18 cellular contexts compared by ENCODE assay signal in genomic region chr7:90832726-90833125, GRCh38.
DNase-seq lines count a peak whose midpoint lies in the region; ATAC-seq and TF ChIP-seq lines count a peak whose summit lies in the region.
"Had no signal": no experiment of that assay in that cellular context is flagged by ENCODE, and none has a peak within 500 bp of the region (broad histone marks: within the 10 kb centered on the region; RNA-seq: fewer than 3 reads in every experiment).

No MANE protein-coding gene starts in this region.

- no peak overlapping the region for H3K27ac Mint-ChIP-seq in stimulated activated naive B cell treated with anti-CD40 and anti-IgM and Interleukin-4, amounts not matched to agents 10 μg/mL and 1 μg/mL and 100 μg/mL, for 72 hours
- H3K27ac Mint-ChIP-seq: CD4-positive, alpha-beta T cell; HFFc6 had no signal

- peaks cover 29 to 30% of the 10 kb centered on the region in 2 donors for H3K4me1 Mint-ChIP-seq in stimulated activated naive B cell treated with anti-CD40 and anti-IgM and Interleukin-4, amounts not matched to agents 10 μg/mL and 1 μg/mL and 100 μg/mL, for 72 hours

- H3K27ac ChIP-seq in heart left ventricle (no peak overlapping the region), right atrium auricular region (no peak overlapping the region)
- H3K27ac ChIP-seq: 22Rv1, A549, C4-2B had no signal

- H3K4me3 Mint-ChIP-seq in stimulated activated naive B cell treated with anti-CD40 and anti-IgM and Interleukin-4, amounts not matched to agents 10 μg/mL and 1 μg/mL and 100 μg/mL, for 72 hours, result no peak overlapping the region
- H3K4me3 Mint-ChIP-seq: CD4-positive, alpha-beta T cell; HFFc6 had no signal

- DNase-seq in NCI-H82 (lab: John Stamatoyannopoulos, UW) (peak; percentile 13), NCI-H82 treated with DMSO at 0.1 percent for 48 hours (lab: John Stamatoyannopoulos, UW; ENCODE audit: unreplicated experiment) (no peak), heart left ventricle (no peak), right atrium auricular region (ENCODE audit: low spot score) (no peak), NCI-H524 treated with DMSO at 0.1 percent for 48 hours (lab: John Stamatoyannopoulos, UW) (no peak)
- DNase-seq in stimulated activated naive B cell treated with anti-CD40 and anti-IgM and Interleukin-4, amounts not matched to agents 10 μg/mL and 1 μg/mL and 100 μg/mL, for 72 hours, result no peak
- DNase-seq: AML-193; Caco-2; CD4-positive, alpha-beta T cell; GOT3; H7 had no signal

- H3K36me3 Mint-ChIP-seq in stimulated activated naive B cell treated with anti-CD40 and anti-IgM and Interleukin-4, amounts not matched to agents 10 μg/mL and 1 μg/mL and 100 μg/mL, for 72 hours, result peaks cover 51 to 58% of the 10 kb centered on the region in 2 donors

- 59 to 71% (median 61%) methylated on average over 3 of the region's 3 CpGs for WGBS in heart left ventricle, 4 donors

- peaks cover 16 to 28% of the 10 kb centered on the region in 2 donors for H3K9me3 Mint-ChIP-seq in stimulated activated naive B cell treated with anti-CD40 and anti-IgM and Interleukin-4, amounts not matched to agents 10 μg/mL and 1 μg/mL and 100 μg/mL, for 72 hours

- H3K27me3 ChIP-seq in heart left ventricle (no peaks in the 10 kb centered on the region), right atrium auricular region (no peaks in the 10 kb centered on the region)

- intact Hi-C loops in heart left ventricle (cut with DNase I), result no loop called here

- TF ChIP-seq POLR2A in heart left ventricle (IDR thresholded peaks at IDR 0.05), result no peak

- TF ChIP-seq CTCF in heart left ventricle (IDR thresholded peaks at IDR 0.05), result no peak
- no peak for TF ChIP-seq CTCF in right atrium auricular region (IDR thresholded peaks at IDR 0.05)

- H3K4me3 ChIP-seq in heart left ventricle (no peak overlapping the region), right atrium auricular region (no peak overlapping the region)
- H3K4me3 ChIP-seq: A549 had no signal

- ATAC-seq in heart left ventricle (peak in 3 of 4 donors; percentile 56 to 79 (median 61)), GM21619 (IDR thresholded peaks at IDR 0.05; ENCODE audit: unreplicated experiment) (no peak)
- peak; percentile 42 for ATAC-seq in stimulated activated naive B cell treated with anti-CD40 and anti-IgM and Interleukin-4, amounts not matched to agents 10 μg/mL and 1 μg/mL and 100 μg/mL, for 72 hours (replicated peaks)
- ATAC-seq: A549, HCT116 had no signal

- peaks cover 0 to 9% (median 0%) of the 10 kb centered on the region in 12 donors for H3K4me1 ChIP-seq in heart left ventricle
- peaks cover 0 to 7% of the 10 kb centered on the region in 2 donors for H3K4me1 ChIP-seq in right atrium auricular region
- H3K4me1 ChIP-seq: A549, Caco-2 had no signal

- peaks cover 0 to 7% (median 0%) of the 10 kb centered on the region in 12 donors for H3K9me3 ChIP-seq in heart left ventricle
- no peaks in the 10 kb centered on the region for H3K9me3 ChIP-seq in right atrium auricular region
- H3K9me3 ChIP-seq: A549, Caco-2 had no signal

- no peaks in the 10 kb centered on the region for H3K36me3 ChIP-seq in heart left ventricle
- H3K36me3 ChIP-seq in right atrium auricular region, result no peaks in the 10 kb centered on the region

- no peaks in the 10 kb centered on the region for H3K27me3 Mint-ChIP-seq in stimulated activated naive B cell treated with anti-CD40 and anti-IgM and Interleukin-4, amounts not matched to agents 10 μg/mL and 1 μg/mL and 100 μg/mL, for 72 hours
- H3K27me3 Mint-ChIP-seq: CD4-positive, alpha-beta T cell; IgD-negative memory B cell had no signal
